18 cellular contexts compared by ENCODE assay signal in the genomic region with DNA sequence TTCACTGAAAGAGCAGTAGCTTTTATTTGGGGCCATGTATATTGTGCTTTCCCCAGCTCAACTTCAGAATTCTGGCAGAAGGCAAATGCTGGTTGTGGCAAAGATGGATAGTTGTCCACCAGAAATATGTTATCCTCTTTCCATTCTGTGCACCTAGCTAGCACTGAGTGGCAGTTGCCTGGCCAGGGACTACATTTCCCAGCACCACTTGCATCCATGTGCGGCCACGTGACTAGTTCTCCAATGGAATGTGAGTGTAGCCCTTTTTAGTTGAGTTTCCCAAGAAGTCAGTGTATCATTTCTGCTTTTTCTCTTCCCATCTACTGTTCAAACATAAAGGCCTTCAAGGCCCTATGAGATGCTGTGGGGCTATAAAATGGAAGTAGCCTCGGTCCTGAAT.
DNase-seq lines count a peak whose midpoint lies in the region; ATAC-seq, FAIRE-seq and TF ChIP-seq lines count a peak whose summit lies in the region.
"Had no signal": no experiment of that assay in that cellular context is flagged by ENCODE, and none has a peak within 500 bp of the region (broad histone marks: within the 10 kb centered on the region; RNA-seq: fewer than 3 reads in every experiment).

No MANE protein-coding gene starts in this region.

- WGBS in heart left ventricle, 4 donors, result 78 to 85% (median 82%) methylated on average over 3 of the region's 3 CpGs
- 73% methylated on average over 3 of the region's 3 CpGs; no CpG with 5 or more reads in 1 of the 2 experiments for WGBS in H1 (ENCODE audit: extremely low coverage in 1 of 2, insufficient coverage in 1 of 2, insufficient read length in 1 of 2, insufficient replicate concordance in 2 of 2, low coverage in 1 of 2, low lambda C conversion rate in 2 of 2, missing lambda C conversion rate in 1 of 2), 2 experiments

- H3K36me3 Mint-ChIP-seq in HFFc6 (ENCODE audit: low read depth), result no peaks in the 10 kb centered on the region
- no peaks in the 10 kb centered on the region for H3K36me3 Mint-ChIP-seq in activated naive CD8-positive, alpha-beta T cell treated with anti-CD3 and anti-CD28 coated beads, Interleukin-2, amount 50 U/mL, for 24 hours (ENCODE audit: low read depth)
- H3K36me3 Mint-ChIP-seq: activated naive CD4-positive, alpha-beta T cell treated with anti-CD3 and anti-CD28 coated beads, Interleukin-2, amount 50 U/mL, for 72 hours; stimulated activated effector memory CD8-positive, alpha-beta T cell treated with anti-CD3 and anti-CD28 coated beads, Interleukin-12 subunit alpha, Interleukin-12 subunit beta, amount 100 ng/mL, for 72 hours had no signal

- no peak overlapping the region for H3K18ac ChIP-seq in H1 (ENCODE audit: extremely low read depth, low read length)

- no peak overlapping the region for H3K23ac ChIP-seq in H1 (ENCODE audit: insufficient read length)

- FAIRE-seq in H1 (lab: Jason Lieb, UNC), result peak; percentile 69
- FAIRE-seq: bronchial epithelial cell, D721Med had no signal

- peak; percentile 51 for DNase-seq in Right ventricle myocardium inferior (ENCODE audit: missing footprints)
- DNase-seq in heart left ventricle, result no peak
- peak; percentile 7 for DNase-seq in NCI-H226
- DNase-seq in H1 (ENCODE audit: low read depth in 1 of 2, low spot score in 2 of 2), result no peak
- DNase-seq in HFFc6, result no peak
- no peak for DNase-seq in NCI-H1417 (lab: John Stamatoyannopoulos, UW)
- no peak for DNase-seq in activated naive CD8-positive, alpha-beta T cell treated with anti-CD3 and anti-CD28 coated beads, Interleukin-2, amount 50 U/mL, for 24 hours
- no peak for DNase-seq in mesenteric fat pad (ENCODE audit: low spot score)
- DNase-seq: activated CD4-positive, alpha-beta T cell treated with anti-CD3 and anti-CD28 coated beads, Interleukin-2, amount 50 U/mL, for 1 hour; activated T-cell treated with anti-CD3 and anti-CD28 coated beads, Interleukin-2, amount 50 U/mL, for 1 hour; MG63; NCI-H2107; ovary; tibial artery had no signal

- peaks cover 6% of the 10 kb centered on the region for H3K9me3 Mint-ChIP-seq in HFFc6
- H3K9me3 Mint-ChIP-seq in activated naive CD8-positive, alpha-beta T cell treated with anti-CD3 and anti-CD28 coated beads, Interleukin-2, amount 50 U/mL, for 24 hours, result peaks cover 4% of the 10 kb centered on the region
- H3K9me3 Mint-ChIP-seq: stimulated activated effector memory CD8-positive, alpha-beta T cell treated with anti-CD3 and anti-CD28 coated beads, Interleukin-12 subunit alpha, Interleukin-12 subunit beta, amount 100 ng/mL, for 72 hours had no signal

- H2BK120ac ChIP-seq in H1 (replicated peaks; ENCODE audit: low read depth, low read length), result no peak overlapping the region

- H3K79me1 ChIP-seq in H1 (ENCODE audit: low read depth, low read length), result no peaks in the 10 kb centered on the region

- no peaks in the 10 kb centered on the region for H3K4me1 Mint-ChIP-seq in HFFc6 (ENCODE audit: low read depth)
- no peaks in the 10 kb centered on the region for H3K4me1 Mint-ChIP-seq in activated naive CD8-positive, alpha-beta T cell treated with anti-CD3 and anti-CD28 coated beads, Interleukin-2, amount 50 U/mL, for 24 hours
- H3K4me1 Mint-ChIP-seq: stimulated activated effector memory CD8-positive, alpha-beta T cell treated with anti-CD3 and anti-CD28 coated beads, Interleukin-12 subunit alpha, Interleukin-12 subunit beta, amount 100 ng/mL, for 72 hours had no signal

- H3K4me3 ChIP-seq in heart left ventricle, result no peak overlapping the region
- no peak overlapping the region for H3K4me3 ChIP-seq in H1 (ENCODE audit: extremely low read depth in 1 of 4, insufficient read depth in 2 of 4, low read depth in 3 of 4, low read length in 4 of 4)
- H3K4me3 ChIP-seq: MG63, ovary, tibial artery had no signal

- no peak for TF ChIP-seq RAD21 in H1 (IDR thresholded peaks at IDR 0.05 in 1 of 2, conservative IDR thresholded peaks at IDR 0.05 in 1 of 2; ENCODE audit: low read depth in 2 of 2, low read length in 2 of 2)

- no peak overlapping the region for H3K27ac ChIP-seq in heart left ventricle
- H3K27ac ChIP-seq in H1 (ENCODE audit: low read depth, low read length), result no peak overlapping the region
- H3K27ac ChIP-seq: ovary, tibial artery had no signal

- H4K5ac ChIP-seq in H1 (ENCODE audit: insufficient read length, low read depth, low read length), result no peak overlapping the region

- H4K20me1 ChIP-seq in H1 (replicated peaks in 1 of 2; ENCODE audit: control insufficient read depth in 1 of 2, insufficient read depth in 2 of 2, low read length in 2 of 2), result no peaks in the 10 kb centered on the region

- H2BK5ac ChIP-seq in H1 (ENCODE audit: low read depth, low read length), result no peak overlapping the region

- no peak overlapping the region for H4K8ac ChIP-seq in H1 (ENCODE audit: extremely low read depth, insufficient read depth, low read length)

- no peak overlapping the region for H3K9ac ChIP-seq in H1 (replicated peaks in 1 of 4; ENCODE audit: extremely low read depth in 1 of 4, low read depth in 3 of 4, low read length in 3 of 4)

- TF ChIP-seq CTCF in heart left ventricle (IDR thresholded peaks at IDR 0.05) (no peak), H1 (IDR thresholded peaks at IDR 0.05; ENCODE audit: control extremely low read depth in 1 of 3, insufficient read depth in 1 of 3, low read depth in 1 of 3, low read length in 3 of 3) (no peak), HFFc6 (IDR thresholded peaks at IDR 0.05) (no peak)

- no peak overlapping the region for H4K91ac ChIP-seq in H1 (replicated peaks; ENCODE audit: insufficient read length, low read length)

- no peak overlapping the region for H2BK15ac ChIP-seq in H1 (ENCODE audit: low read length)

- peak overlapping the region; percentile 83 for H2AFZ ChIP-seq in H1 (ENCODE audit: low read length)

- no peak overlapping the region for H3K14ac ChIP-seq in H1 (ENCODE audit: insufficient read length)

- no peak overlapping the region for H3K27ac Mint-ChIP-seq in HFFc6
- no peak overlapping the region for H3K27ac Mint-ChIP-seq in activated naive CD8-positive, alpha-beta T cell treated with anti-CD3 and anti-CD28 coated beads, Interleukin-2, amount 50 U/mL, for 24 hours
- H3K27ac Mint-ChIP-seq: activated naive CD4-positive, alpha-beta T cell treated with anti-CD3 and anti-CD28 coated beads, Interleukin-2, amount 50 U/mL, for 72 hours; stimulated activated effector memory CD8-positive, alpha-beta T cell treated with anti-CD3 and anti-CD28 coated beads, Interleukin-12 subunit alpha, Interleukin-12 subunit beta, amount 100 ng/mL, for 72 hours had no signal

- no peak overlapping the region for H2AK5ac ChIP-seq in H1 (ENCODE audit: low read depth, low read length)

- intact Hi-C loops in Right ventricle myocardium inferior (cut with DNase I), result no loop called here
- intact Hi-C loops in heart left ventricle (cut with DNase I), result no loop called here

- POLR2A ChIA-PET in H1 (lab: Charles Lee; ENCODE audit: partially characterized antibody), result no interaction called here

- H3K9me3 ChIP-seq in heart left ventricle (peaks cover 0 to 9% (median 0%) of the 10 kb centered on the region in 12 donors), H1 (ENCODE audit: insufficient read depth in 2 of 2, low read depth in 1 of 2, low read length in 1 of 2) (no peaks in the 10 kb centered on the region)
- H3K9me3 ChIP-seq: MG63, ovary had no signal

- no peak overlapping the region for H3K4me3 Mint-ChIP-seq in HFFc6
- H3K4me3 Mint-ChIP-seq in activated naive CD8-positive, alpha-beta T cell treated with anti-CD3 and anti-CD28 coated beads, Interleukin-2, amount 50 U/mL, for 24 hours, result no peak overlapping the region
- H3K4me3 Mint-ChIP-seq: stimulated activated effector memory CD8-positive, alpha-beta T cell treated with anti-CD3 and anti-CD28 coated beads, Interleukin-12 subunit alpha, Interleukin-12 subunit beta, amount 100 ng/mL, for 72 hours had no signal

- TF ChIP-seq POLR2A in heart left ventricle (IDR thresholded peaks at IDR 0.05), result no peak
- no peak for TF ChIP-seq POLR2A in H1 (IDR thresholded peaks at IDR 0.05; ENCODE audit: control extremely low read depth in 1 of 2, low read depth in 2 of 2, low read length in 2 of 2)

- H3K79me2 ChIP-seq in H1 (ENCODE audit: control insufficient read depth in 1 of 2, insufficient read depth in 2 of 2, low read length in 2 of 2), result no peaks in the 10 kb centered on the region

- H2BK12ac ChIP-seq in H1 (ENCODE audit: low read depth, low read length), result no peak overlapping the region

- CTCF ChIA-PET in H1 (lab: Charles Lee; ENCODE audit: partially characterized antibody), result no interaction called here

- no peak overlapping the region for H3K56ac ChIP-seq in H1 (replicated peaks; ENCODE audit: insufficient read length, low read depth, low read length)

- H3K23me2 ChIP-seq in H1 (ENCODE audit: low read depth, low read length), result no peaks in the 10 kb centered on the region

- H3K4me2 ChIP-seq in H1 (ENCODE audit: insufficient read depth in 1 of 2, low read depth in 2 of 2, low read length in 2 of 2), result no peak overlapping the region

- TF ChIP-seq EP300 in H1 (IDR thresholded peaks at IDR 0.05; ENCODE audit: borderline replicate concordance in 1 of 2, low read depth in 2 of 2, low read length in 2 of 2), result no peak

- peaks cover 0 to 11% (median 0%) of the 10 kb centered on the region in 12 donors for H3K4me1 ChIP-seq in heart left ventricle
- H3K4me1 ChIP-seq in H1 (replicated peaks in 1 of 4; ENCODE audit: control insufficient read depth in 3 of 4, insufficient read depth in 4 of 4, low read length in 3 of 4), result peaks cover 0 to under 1% (median 0%) of the 10 kb centered on the region in 4 experiments; a peak in 1 of 7 replicates
- H3K4me1 ChIP-seq: tibial artery had no signal

- H3K27me3 ChIP-seq in heart left ventricle (no peaks in the 10 kb centered on the region), H1 (replicated peaks in 1 of 4; ENCODE audit: control insufficient read depth in 3 of 4, extremely low read depth in 1 of 4, insufficient read depth in 3 of 4, low read length in 3 of 4) (no peaks in the 10 kb centered on the region)
- H3K27me3 ChIP-seq: ovary, tibial artery had no signal

- peaks cover 2% of the 10 kb centered on the region for H3K27me3 Mint-ChIP-seq in HFFc6 (ENCODE audit: insufficient read depth)
- H3K27me3 Mint-ChIP-seq in activated naive CD8-positive, alpha-beta T cell treated with anti-CD3 and anti-CD28 coated beads, Interleukin-2, amount 50 U/mL, for 24 hours, result no peaks in the 10 kb centered on the region

- H3K36me3 ChIP-seq in heart left ventricle (no peaks in the 10 kb centered on the region), H1 (ENCODE audit: control insufficient read depth in 2 of 4, insufficient read depth in 4 of 4, low read length in 3 of 4) (no peaks in the 10 kb centered on the region)
- H3K36me3 ChIP-seq: MG63, ovary, tibial artery had no signal

- no peak overlapping the region for H3K4ac ChIP-seq in H1 (replicated peaks; ENCODE audit: insufficient read length, low read depth, low read length)

- H2BK20ac ChIP-seq in H1 (ENCODE audit: low read length), result no peak overlapping the region

- ATAC-seq in Right ventricle myocardium inferior (no peak), heart left ventricle (no peak)
- ATAC-seq in activated naive CD8-positive, alpha-beta T cell treated with anti-CD3 and anti-CD28 coated beads, Interleukin-2, amount 50 U/mL, for 24 hours, result no peak
- ATAC-seq: activated naive CD4-positive, alpha-beta T cell treated with anti-CD3 and anti-CD28 coated beads, Interleukin-2, amount 50 U/mL, for 72 hours; stimulated activated effector memory CD8-positive, alpha-beta T cell treated with anti-CD3 and anti-CD28 coated beads, Interleukin-12 subunit alpha, Interleukin-12 subunit beta, amount 100 ng/mL, for 72 hours had no signal

Comparison
In these comparisons a context has a peak if more than half of its experiments do, and no peak if none do; other contexts are left out.
1. DNase-seq: peak in Right ventricle myocardium inferior (single experiment) and NCI-H226 (single experiment); none in heart left ventricle (0 of 5), H1 (0 of 2), HFFc6 (single experiment), NCI-H1417 (0 of 3), activated naive CD8-positive, alpha-beta T cell treated with anti-CD3 and anti-CD28 coated beads, Interleukin-2, amount 50 U/mL, for 24 hours (single experiment) and mesenteric fat pad (single experiment).